19 cellular contexts compared by ENCODE assay signal in the genomic region with DNA sequence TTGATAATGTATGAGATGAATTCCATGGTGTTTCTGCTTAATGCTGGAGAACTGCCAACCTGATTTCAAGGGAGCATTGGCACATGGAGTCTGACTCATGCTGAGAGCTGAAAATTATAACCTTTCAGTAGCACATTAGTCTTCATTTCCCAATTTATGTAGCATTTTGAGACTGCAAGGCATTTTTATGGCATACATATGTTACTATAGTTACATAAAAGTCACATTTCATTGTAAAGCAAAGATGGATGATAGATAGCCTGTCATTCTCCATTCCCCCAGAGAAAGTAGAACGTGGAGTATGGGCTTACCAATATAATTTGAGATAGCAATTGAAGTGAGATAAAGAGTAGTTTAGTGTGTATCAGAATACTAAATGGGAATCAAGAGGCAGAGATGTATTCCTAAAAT.
DNase-seq lines count a peak whose midpoint lies in the region; FAIRE-seq and TF ChIP-seq lines count a peak whose summit lies in the region.
"Had no signal": no experiment of that assay in that cellular context is flagged by ENCODE, and none has a peak within 500 bp of the region (broad histone marks: within the 10 kb centered on the region; RNA-seq: fewer than 3 reads in every experiment).

No MANE protein-coding gene starts in this region.

- H3K4me2 ChIP-seq in keratinocyte (ENCODE audit: control insufficient read depth, extremely low read depth, insufficient read depth, low read depth, low read length) = no peak overlapping the region
- H3K4me2 ChIP-seq: BLaER1, KMS-11 had no signal

- DNase-seq in Daoy (ENCODE audit: low read depth) (peak; percentile 27), NCI-H1694 treated with DMSO at 0.1 percent for 48 hours (lab: John Stamatoyannopoulos, UW) (peak; percentile 64), astrocyte of the spinal cord (ENCODE audit: low read depth, low spot score) (peak; percentile 18), keratinocyte (ENCODE audit: low read depth, low spot score) (no peak), GM19240 (ENCODE audit: insufficient read length, low spot score) (no peak), Peyer's patch (no peak)
- DNase-seq in activated T-helper 2 cell treated with anti-CD3 and anti-CD28 coated beads, Interferon-gamma antibody, Interleukin-2, Interleukin-4, amounts not matched to agents 10 μg/mL and 5 μg/mL and 100 μg/mL, durations not matched to agents 14 hours and 24 hours and 36 hours (ENCODE audit: low spot score) = no peak
- DNase-seq in activated CD4-positive, alpha-beta T cell treated with anti-CD3 and anti-CD28 coated beads for 4 hours = no peak
- DNase-seq: activated T-cell treated with anti-CD3 and anti-CD28 coated beads, Interleukin-2, amount 50 U/mL, for 24 hours; DND-41; effector CD4-positive, alpha-beta T cell; left ventricle myocardium inferior; naive thymus-derived CD8-positive, alpha-beta T cell; NCI-H2029; stimulated activated CD4-positive, alpha-beta T cell treated with anti-CD3 and anti-CD28 coated beads, Interleukin-4, amount 100 ng/mL, for 4 hours; stimulated activated naive CD4-positive, alpha-beta T cell; T-cell had no signal

- H3K4me3 ChIP-seq in astrocyte of the spinal cord (ENCODE audit: low read depth, low read length) (no peak overlapping the region), keratinocyte (ENCODE audit: control insufficient read depth in 2 of 3, extremely low read depth in 1 of 3, insufficient read depth in 2 of 3, low read depth in 1 of 3, low read length in 3 of 3) (no peak overlapping the region), Peyer's patch (no peak overlapping the region)
- H3K4me3 ChIP-seq: BLaER1, left ventricle myocardium inferior had no signal

- H3K9me3 Mint-ChIP-seq in activated T-helper 2 cell treated with anti-CD3 and anti-CD28 coated beads, Interferon-gamma antibody, Interleukin-2, Interleukin-4, amounts not matched to agents 10 μg/mL and 5 μg/mL and 100 μg/mL, durations not matched to agents 14 hours and 24 hours and 36 hours = no peaks in the 10 kb centered on the region
- H3K9me3 Mint-ChIP-seq: activated T-cell treated with anti-CD3 and anti-CD28 coated beads, Interleukin-2, amount 50 U/mL, for 24 hours had no signal

- H3K36me3 ChIP-seq in keratinocyte (ENCODE audit: control insufficient read depth in 2 of 2, extremely low read depth in 1 of 2, insufficient read depth in 2 of 2, low read length in 2 of 2) (no peaks in the 10 kb centered on the region), Peyer's patch (no peaks in the 10 kb centered on the region)
- H3K36me3 ChIP-seq: BLaER1, left ventricle myocardium inferior had no signal

- H4K20me1 ChIP-seq in keratinocyte (ENCODE audit: control insufficient read depth, extremely low read depth, insufficient read depth, low read length) = no peaks in the 10 kb centered on the region
- H4K20me1 ChIP-seq: BLaER1 had no signal

- H3K9me1 ChIP-seq in keratinocyte (ENCODE audit: control insufficient read depth, extremely low read depth, insufficient read depth, low read length) = no peaks in the 10 kb centered on the region

- TF ChIP-seq POLR2A in Peyer's patch (IDR thresholded peaks at IDR 0.05) = no peak

- in situ Hi-C loops in astrocyte of the spinal cord (cut with HindIII; ENCODE audit: low sequenced_read_pairs) = no loop called here

- peak; percentile 26 for FAIRE-seq in keratinocyte (lab: Jason Lieb, UNC)

- H3K9me3 ChIP-seq in keratinocyte (ENCODE audit: control insufficient read depth, low read depth, low read length) (no peaks in the 10 kb centered on the region), Peyer's patch (no peaks in the 10 kb centered on the region)
- H3K9me3 ChIP-seq: BLaER1, left ventricle myocardium inferior had no signal

- H3K9ac ChIP-seq in keratinocyte (ENCODE audit: control insufficient read depth, extremely low read depth, insufficient read depth, low read length) = no peak overlapping the region
- H3K9ac ChIP-seq: BLaER1, KMS-11 had no signal

- no peak overlapping the region for H3K27ac Mint-ChIP-seq in activated T-helper 2 cell treated with anti-CD3 and anti-CD28 coated beads, Interferon-gamma antibody, Interleukin-2, Interleukin-4, amounts not matched to agents 10 μg/mL and 5 μg/mL and 100 μg/mL, durations not matched to agents 14 hours and 24 hours and 36 hours
- H3K27ac Mint-ChIP-seq: activated T-cell treated with anti-CD3 and anti-CD28 coated beads, Interleukin-2, amount 50 U/mL, for 24 hours; naive thymus-derived CD8-positive, alpha-beta T cell; T-cell had no signal

- H3K27me3 ChIP-seq in keratinocyte (ENCODE audit: control insufficient read depth, extremely low read depth, insufficient read depth, low read length) (no peaks in the 10 kb centered on the region), Peyer's patch (no peaks in the 10 kb centered on the region)
- H3K27me3 ChIP-seq: BLaER1 had no signal

- no peak overlapping the region for H2AFZ ChIP-seq in keratinocyte (ENCODE audit: control insufficient read depth, low read length)

- dilution Hi-C loops in keratinocyte (cut with MboI; ENCODE audit: extremely low pct_ligation_motif_present, low sequenced_read_pairs) = loop anchor here (25.0 kb wide), 1 partner anchor 369 kb away; no protein-coding TSS in a partner anchor

- peaks cover 6% of the 10 kb centered on the region for H3K27me3 Mint-ChIP-seq in activated T-helper 2 cell treated with anti-CD3 and anti-CD28 coated beads, Interferon-gamma antibody, Interleukin-2, Interleukin-4, amounts not matched to agents 10 μg/mL and 5 μg/mL and 100 μg/mL, durations not matched to agents 14 hours and 24 hours and 36 hours (ENCODE audit: low read depth)

- TF ChIP-seq CTCF in astrocyte of the spinal cord (IDR thresholded peaks at IDR 0.05; ENCODE audit: low read depth, low read length) = no peak
- no peak for TF ChIP-seq CTCF in keratinocyte (optimal IDR thresholded peaks at IDR 0.05 in 1 of 3, IDR thresholded peaks at IDR 0.05 in 1 of 3, conservative IDR thresholded peaks at IDR 0.05 in 1 of 3; ENCODE audit: extremely low read depth in 1 of 3, insufficient read depth in 2 of 3, low read length in 3 of 3)
- TF ChIP-seq CTCF in Peyer's patch (IDR thresholded peaks at IDR 0.05) = no peak

- H3K4me1 ChIP-seq in keratinocyte (ENCODE audit: control insufficient read depth, extremely low read depth, insufficient read depth, low read length) (no peaks in the 10 kb centered on the region), Peyer's patch (no peaks in the 10 kb centered on the region)
- H3K4me1 ChIP-seq: BLaER1, left ventricle myocardium inferior had no signal

- H3K36me3 Mint-ChIP-seq in activated T-helper 2 cell treated with anti-CD3 and anti-CD28 coated beads, Interferon-gamma antibody, Interleukin-2, Interleukin-4, amounts not matched to agents 10 μg/mL and 5 μg/mL and 100 μg/mL, durations not matched to agents 14 hours and 24 hours and 36 hours (ENCODE audit: low read depth) = no peaks in the 10 kb centered on the region
- H3K36me3 Mint-ChIP-seq: naive thymus-derived CD8-positive, alpha-beta T cell; T-cell had no signal

- no peaks in the 10 kb centered on the region for H3K79me2 ChIP-seq in keratinocyte (ENCODE audit: control insufficient read depth, insufficient read depth, low read length)

- intact Hi-C loops in activated T-helper 2 cell treated with anti-CD3 and anti-CD28 coated beads, Interferon-gamma antibody, Interleukin-2, Interleukin-4, amounts not matched to agents 10 μg/mL and 5 μg/mL and 100 μg/mL, durations not matched to agents 14 hours and 24 hours and 36 hours (cut with micrococcal nuclease) = no loop called here

- no peaks in the 10 kb centered on the region for H3K4me1 Mint-ChIP-seq in activated T-helper 2 cell treated with anti-CD3 and anti-CD28 coated beads, Interferon-gamma antibody, Interleukin-2, Interleukin-4, amounts not matched to agents 10 μg/mL and 5 μg/mL and 100 μg/mL, durations not matched to agents 14 hours and 24 hours and 36 hours (ENCODE audit: low read depth)
- H3K4me1 Mint-ChIP-seq: naive thymus-derived CD8-positive, alpha-beta T cell; T-cell had no signal

- H3K27ac ChIP-seq in keratinocyte (ENCODE audit: control insufficient read depth, insufficient read depth, low read length) (no peak overlapping the region), Peyer's patch (no peak overlapping the region)
- H3K27ac ChIP-seq: BLaER1, KMS-11, left ventricle myocardium inferior had no signal

- no peak overlapping the region for H3K4me3 Mint-ChIP-seq in activated T-helper 2 cell treated with anti-CD3 and anti-CD28 coated beads, Interferon-gamma antibody, Interleukin-2, Interleukin-4, amounts not matched to agents 10 μg/mL and 5 μg/mL and 100 μg/mL, durations not matched to agents 14 hours and 24 hours and 36 hours (ENCODE audit: low read depth)
- H3K4me3 Mint-ChIP-seq: activated T-cell treated with anti-CD3 and anti-CD28 coated beads, Interleukin-2, amount 50 U/mL, for 24 hours; naive thymus-derived CD8-positive, alpha-beta T cell; T-cell had no signal

Comparison
In these comparisons a context has a peak if more than half of its experiments do, and no peak if none do; other contexts are left out.
1. DNase-seq: peak in Daoy (single experiment), NCI-H1694 treated with DMSO at 0.1 percent for 48 hours (single experiment) and astrocyte of the spinal cord (single experiment); none in keratinocyte (single experiment), activated T-helper 2 cell treated with anti-CD3 and anti-CD28 coated beads, Interferon-gamma antibody, Interleukin-2, Interleukin-4, amounts not matched to agents 10 μg/mL and 5 μg/mL and 100 μg/mL, durations not matched to agents 14 hours and 24 hours and 36 hours (single experiment), GM19240 (single experiment), Peyer's patch (0 of 3) and activated CD4-positive, alpha-beta T cell treated with anti-CD3 and anti-CD28 coated beads for 4 hours (0 of 2).